Comparison of ENCODE assay signal across 1 cellular context in the genomic region with DNA sequence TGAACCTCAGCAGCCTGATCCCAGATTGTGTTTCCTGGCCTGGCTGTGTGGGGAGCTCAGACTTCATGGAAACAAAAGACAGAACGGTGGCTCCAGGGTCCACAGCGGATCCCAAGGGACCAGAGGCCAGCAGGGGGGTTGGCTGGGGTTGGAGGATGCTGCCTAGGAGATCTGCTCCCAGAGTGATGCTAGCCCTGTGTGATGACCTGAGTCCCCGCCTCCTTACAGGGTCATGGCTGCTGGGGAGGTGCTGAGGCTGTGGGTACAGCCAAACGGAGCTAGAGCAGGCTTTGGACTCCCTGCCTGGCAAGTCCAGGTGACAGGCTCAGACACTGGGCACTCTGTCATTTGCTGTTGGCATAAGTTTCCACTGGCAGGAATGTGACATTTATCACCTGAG.
TF ChIP-seq lines count a peak whose summit lies in the region.

No MANE protein-coding gene starts in this region.

TF ChIP-seq in GM12878, 131 proteins besides CTCF, POLR2A, EP300 and RAD21:
- TF ChIP-seq POLR2AphosphoS5 (IDR thresholded peaks at IDR 0.05; ENCODE audit: low read length) (peak; percentile 56; the same call in 1 of the 2 replicates), HCFC1 (IDR thresholded peaks at IDR 0.05; ENCODE audit: low read length) (no peak), TAF1 (IDR thresholded peaks at IDR 0.05; ENCODE audit: borderline replicate concordance, low read depth, low read length) (no peak)
